Comparison of ENCODE assay signal across 2 cellular contexts in the genomic region with DNA sequence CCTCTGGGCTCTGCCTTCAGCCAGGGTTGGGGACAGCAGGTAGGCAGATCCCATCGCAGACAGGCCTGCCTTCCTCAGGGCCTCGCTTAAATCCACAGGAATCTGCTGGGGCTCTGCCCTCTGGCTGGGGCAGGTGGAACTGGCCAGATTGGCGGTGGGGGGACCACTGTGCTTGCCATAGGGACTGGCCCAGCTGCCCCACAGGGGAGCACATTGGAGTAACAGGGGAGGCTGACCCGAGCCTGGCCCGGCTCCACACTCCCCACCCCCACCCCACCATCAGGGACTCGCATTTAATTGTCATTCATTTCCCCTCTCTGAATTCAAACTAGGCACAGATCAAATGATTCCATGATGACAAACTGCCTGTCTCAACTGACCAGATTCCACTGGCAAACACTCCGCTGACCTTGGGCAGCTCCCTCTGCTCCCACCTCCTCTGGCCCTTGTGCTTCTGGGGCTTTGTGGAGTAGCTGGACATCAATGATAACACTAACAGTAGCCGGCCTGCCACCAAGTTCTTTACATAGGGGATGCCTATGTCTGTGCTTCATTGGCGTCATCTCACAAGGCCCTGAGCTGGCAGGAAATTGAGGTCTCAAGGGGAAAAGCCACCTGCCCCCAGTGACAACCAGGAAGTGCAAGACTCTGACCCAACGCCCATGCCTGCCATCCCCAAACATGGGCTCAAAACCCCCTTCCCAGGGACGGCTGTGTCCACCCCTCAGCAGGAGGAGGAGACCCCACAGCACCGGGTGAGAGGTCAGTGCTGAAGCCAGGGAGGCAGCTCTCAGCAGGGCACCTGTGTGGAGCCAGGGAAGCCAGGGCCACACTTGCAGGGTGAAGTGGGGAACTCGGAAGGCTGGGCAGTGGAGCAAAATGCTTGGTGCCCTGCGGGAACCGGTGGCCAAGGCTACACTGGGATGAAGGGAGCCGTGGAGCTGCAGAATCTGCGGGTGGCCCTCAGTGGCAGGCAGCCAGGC.
TF ChIP-seq lines count a peak whose summit lies in the region.

No MANE protein-coding gene starts in this region.

TF ChIP-seq in Ishikawa, 13 proteins besides CTCF, POLR2A, EP300 and RAD21:
- no peak for TF ChIP-seq EGR1 (IDR thresholded peaks at IDR 0.05)
- no peak for TF ChIP-seq CEBPB (IDR thresholded peaks at IDR 0.05)
- TF ChIP-seq TAF1 (IDR thresholded peaks at IDR 0.05; ENCODE audit: low read depth): no peak
- no peak for TF ChIP-seq CREB1 (IDR thresholded peaks at IDR 0.05; ENCODE audit: low read depth)
- TF ChIP-seq, protein P1, sequence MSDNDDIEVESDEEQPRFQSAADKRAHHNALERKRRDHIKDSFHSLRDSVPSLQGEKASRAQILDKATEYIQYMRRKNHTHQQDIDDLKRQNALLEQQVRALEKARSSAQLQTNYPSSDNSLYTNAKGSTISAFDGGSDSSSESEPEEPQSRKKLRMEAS (IDR thresholded peaks at IDR 0.05): no peak
- TF ChIP-seq, protein P2, sequence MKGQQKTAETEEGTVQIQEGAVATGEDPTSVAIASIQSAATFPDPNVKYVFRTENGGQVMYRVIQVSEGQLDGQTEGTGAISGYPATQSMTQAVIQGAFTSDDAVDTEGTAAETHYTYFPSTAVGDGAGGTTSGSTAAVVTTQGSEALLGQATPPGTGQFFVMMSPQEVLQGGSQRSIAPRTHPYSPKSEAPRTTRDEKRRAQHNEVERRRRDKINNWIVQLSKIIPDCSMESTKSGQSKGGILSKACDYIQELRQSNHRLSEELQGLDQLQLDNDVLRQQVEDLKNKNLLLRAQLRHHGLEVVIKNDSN (IDR thresholded peaks at IDR 0.05): no peak
- TF ChIP-seq FOXM1 (IDR thresholded peaks at IDR 0.05; ENCODE audit: borderline replicate concordance, low read depth): no peak
- no peak for TF ChIP-seq YY1 (IDR thresholded peaks at IDR 0.05; ENCODE audit: low read depth)
- TF ChIP-seq ZBTB7A (IDR thresholded peaks at IDR 0.05; ENCODE audit: low read depth): no peak
- TF ChIP-seq, protein P3, sequence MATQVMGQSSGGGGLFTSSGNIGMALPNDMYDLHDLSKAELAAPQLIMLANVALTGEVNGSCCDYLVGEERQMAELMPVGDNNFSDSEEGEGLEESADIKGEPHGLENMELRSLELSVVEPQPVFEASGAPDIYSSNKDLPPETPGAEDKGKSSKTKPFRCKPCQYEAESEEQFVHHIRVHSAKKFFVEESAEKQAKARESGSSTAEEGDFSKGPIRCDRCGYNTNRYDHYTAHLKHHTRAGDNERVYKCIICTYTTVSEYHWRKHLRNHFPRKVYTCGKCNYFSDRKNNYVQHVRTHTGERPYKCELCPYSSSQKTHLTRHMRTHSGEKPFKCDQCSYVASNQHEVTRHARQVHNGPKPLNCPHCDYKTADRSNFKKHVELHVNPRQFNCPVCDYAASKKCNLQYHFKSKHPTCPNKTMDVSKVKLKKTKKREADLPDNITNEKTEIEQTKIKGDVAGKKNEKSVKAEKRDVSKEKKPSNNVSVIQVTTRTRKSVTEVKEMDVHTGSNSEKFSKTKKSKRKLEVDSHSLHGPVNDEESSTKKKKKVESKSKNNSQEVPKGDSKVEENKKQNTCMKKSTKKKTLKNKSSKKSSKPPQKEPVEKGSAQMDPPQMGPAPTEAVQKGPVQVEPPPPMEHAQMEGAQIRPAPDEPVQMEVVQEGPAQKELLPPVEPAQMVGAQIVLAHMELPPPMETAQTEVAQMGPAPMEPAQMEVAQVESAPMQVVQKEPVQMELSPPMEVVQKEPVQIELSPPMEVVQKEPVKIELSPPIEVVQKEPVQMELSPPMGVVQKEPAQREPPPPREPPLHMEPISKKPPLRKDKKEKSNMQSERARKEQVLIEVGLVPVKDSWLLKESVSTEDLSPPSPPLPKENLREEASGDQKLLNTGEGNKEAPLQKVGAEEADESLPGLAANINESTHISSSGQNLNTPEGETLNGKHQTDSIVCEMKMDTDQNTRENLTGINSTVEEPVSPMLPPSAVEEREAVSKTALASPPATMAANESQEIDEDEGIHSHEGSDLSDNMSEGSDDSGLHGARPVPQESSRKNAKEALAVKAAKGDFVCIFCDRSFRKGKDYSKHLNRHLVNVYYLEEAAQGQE (IDR thresholded peaks at IDR 0.05; ENCODE audit: low read depth): no peak

TF ChIP-seq in H1, 55 proteins besides CTCF, POLR2A, EP300 and RAD21:
- TF ChIP-seq SP4 (IDR thresholded peaks at IDR 0.05; ENCODE audit: low read length) (no peak), HDAC6 (IDR thresholded peaks at IDR 0.05; ENCODE audit: low read depth, low read length) (no peak), ZNF274 (IDR thresholded peaks at IDR 0.05; ENCODE audit: borderline replicate concordance, extremely low read depth, low read length) (no peak), TAF1 (IDR thresholded peaks at IDR 0.05; ENCODE audit: low read depth, low read length) (no peak), RXRA (IDR thresholded peaks at IDR 0.05; ENCODE audit: insufficient read depth, low read depth, low read length) (no peak), BRCA1 (IDR thresholded peaks at IDR 0.05; ENCODE audit: low read depth, low read length) (no peak), TEAD4 (IDR thresholded peaks at IDR 0.05; ENCODE audit: low read depth, low read length) (0 out of 2 replicates have a peak, but pooled peaks have one; percentile 27), CREB1 (IDR thresholded peaks at IDR 0.05) (0 out of 2 replicates have a peak, but pooled peaks have one; percentile 23), RFX5 (IDR thresholded peaks at IDR 0.05; ENCODE audit: borderline replicate concordance, low read depth, low read length) (no peak), CBX5 (IDR thresholded peaks at IDR 0.05; ENCODE audit: low read depth, low read length) (no peak), SIX5 (IDR thresholded peaks at IDR 0.05; ENCODE audit: low read depth, low read length) (no peak), EZH2 (IDR thresholded peaks at IDR 0.05; ENCODE audit: low read depth, low read length, severe bottlenecking) (no peak), CBX8 (IDR thresholded peaks at IDR 0.05; ENCODE audit: borderline replicate concordance, low read depth, low read length) (no peak), ASH2L (IDR thresholded peaks at IDR 0.05; ENCODE audit: low read length) (peak; percentile 15), CTBP2 (IDR thresholded peaks at IDR 0.05; ENCODE audit: borderline replicate concordance, insufficient read depth, insufficient read length, low read length) (no peak), NRF1 (IDR thresholded peaks at IDR 0.05; ENCODE audit: low read depth, low read length) (no peak), TBP (IDR thresholded peaks at IDR 0.05; ENCODE audit: low read depth, low read length) (no peak), GABPA (IDR thresholded peaks at IDR 0.05; ENCODE audit: borderline replicate concordance, insufficient read depth, low read length) (peak; percentile 73; the same call in 1 of the 2 replicates), KDM1A (IDR thresholded peaks at IDR 0.05; ENCODE audit: borderline replicate concordance, low read length) (no peak)
- TF ChIP-seq, protein P4, sequence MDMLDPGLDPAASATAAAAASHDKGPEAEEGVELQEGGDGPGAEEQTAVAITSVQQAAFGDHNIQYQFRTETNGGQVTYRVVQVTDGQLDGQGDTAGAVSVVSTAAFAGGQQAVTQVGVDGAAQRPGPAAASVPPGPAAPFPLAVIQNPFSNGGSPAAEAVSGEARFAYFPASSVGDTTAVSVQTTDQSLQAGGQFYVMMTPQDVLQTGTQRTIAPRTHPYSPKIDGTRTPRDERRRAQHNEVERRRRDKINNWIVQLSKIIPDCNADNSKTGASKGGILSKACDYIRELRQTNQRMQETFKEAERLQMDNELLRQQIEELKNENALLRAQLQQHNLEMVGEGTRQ (IDR thresholded peaks at IDR 0.05; ENCODE audit: low read length): no peak
- TF ChIP-seq, protein P1 (IDR thresholded peaks at IDR 0.05): no peak
- TF ChIP-seq, protein P5, sequence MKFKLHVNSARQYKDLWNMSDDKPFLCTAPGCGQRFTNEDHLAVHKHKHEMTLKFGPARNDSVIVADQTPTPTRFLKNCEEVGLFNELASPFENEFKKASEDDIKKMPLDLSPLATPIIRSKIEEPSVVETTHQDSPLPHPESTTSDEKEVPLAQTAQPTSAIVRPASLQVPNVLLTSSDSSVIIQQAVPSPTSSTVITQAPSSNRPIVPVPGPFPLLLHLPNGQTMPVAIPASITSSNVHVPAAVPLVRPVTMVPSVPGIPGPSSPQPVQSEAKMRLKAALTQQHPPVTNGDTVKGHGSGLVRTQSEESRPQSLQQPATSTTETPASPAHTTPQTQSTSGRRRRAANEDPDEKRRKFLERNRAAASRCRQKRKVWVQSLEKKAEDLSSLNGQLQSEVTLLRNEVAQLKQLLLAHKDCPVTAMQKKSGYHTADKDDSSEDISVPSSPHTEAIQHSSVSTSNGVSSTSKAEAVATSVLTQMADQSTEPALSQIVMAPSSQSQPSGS (IDR thresholded peaks at IDR 0.05; ENCODE audit: low read length): no peak
